In the genomic region with DNA sequence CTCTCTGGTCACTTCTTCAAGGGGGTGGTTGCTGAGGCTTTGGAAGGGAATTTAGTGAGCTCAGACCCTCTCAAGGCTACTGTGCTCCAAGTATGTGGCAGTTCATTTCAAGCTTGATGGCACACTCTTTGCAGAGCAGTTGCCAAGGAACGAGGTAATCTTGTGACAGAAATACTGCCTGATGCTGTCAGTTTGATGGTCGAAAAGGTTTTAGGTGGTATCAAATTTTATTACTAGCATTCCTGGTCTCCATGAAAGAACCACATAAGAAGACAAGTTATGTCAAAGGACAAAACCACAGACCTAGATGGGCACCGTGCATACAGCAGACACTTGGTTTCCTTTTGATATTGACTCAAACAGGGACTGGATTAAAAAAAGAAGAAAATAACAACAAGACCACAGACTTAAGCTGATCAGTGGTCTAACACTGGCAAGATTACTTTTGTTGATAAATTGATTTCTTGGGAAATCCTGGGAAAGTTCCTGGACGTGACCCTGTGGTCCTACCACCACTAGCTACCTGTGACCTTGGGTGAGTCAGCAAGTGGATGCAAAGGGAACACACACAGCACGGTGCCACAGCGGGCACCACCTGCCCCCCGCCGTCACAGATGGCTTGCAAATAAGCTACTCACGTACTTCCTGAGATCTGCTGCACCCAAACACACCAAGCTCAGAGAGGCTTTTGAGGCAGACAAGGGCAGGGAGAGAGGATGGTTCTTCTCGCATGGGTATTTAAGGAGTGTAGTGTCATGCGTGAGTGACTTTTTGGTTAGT, we compare ENCODE assay signal across 20 cellular contexts. TPM values are rescaled to one million over a fixed set of nuclear protein-coding genes. Genes with fewer than 3 reads are reported as not detected.
DNase-seq lines count a peak whose midpoint lies in the region; ATAC-seq lines count a peak whose summit lies in the region.
"Had no signal": no experiment of that assay in that cellular context is flagged by ENCODE, and none has a peak within 500 bp of the region (broad histone marks: within the 10 kb centered on the region; RNA-seq: fewer than 3 reads in every experiment).

No MANE protein-coding gene starts in this region.

- peaks cover 52% of the 10 kb centered on the region for H3K36me3 Mint-ChIP-seq in effector memory CD8-positive, alpha-beta T cell (ENCODE audit: insufficient read depth)
- H3K36me3 Mint-ChIP-seq in stimulated activated effector memory CD8-positive, alpha-beta T cell treated with anti-CD3 and anti-CD28 coated beads, Interleukin-12 subunit alpha, Interleukin-12 subunit beta, amount 100 ng/mL, for 72 hours = peaks cover 51% of the 10 kb centered on the region

- H3K27me3 Mint-ChIP-seq in effector memory CD8-positive, alpha-beta T cell = no peaks in the 10 kb centered on the region
- H3K27me3 Mint-ChIP-seq: naive B cell, T-cell had no signal

- peaks cover 0 to 6% of the 10 kb centered on the region in 2 donors for H3K4me1 Mint-ChIP-seq in effector memory CD8-positive, alpha-beta T cell (ENCODE audit: low read depth in 2 of 2)
- H3K4me1 Mint-ChIP-seq in stimulated activated effector memory CD8-positive, alpha-beta T cell treated with anti-CD3 and anti-CD28 coated beads, Interleukin-12 subunit alpha, Interleukin-12 subunit beta, amount 100 ng/mL, for 72 hours = peaks cover 7% of the 10 kb centered on the region
- H3K4me1 Mint-ChIP-seq: T-cell had no signal

- H3K27ac Mint-ChIP-seq in effector memory CD8-positive, alpha-beta T cell = peak overlapping the region; percentile 29 to 31
- H3K27ac Mint-ChIP-seq in stimulated activated effector memory CD8-positive, alpha-beta T cell treated with anti-CD3 and anti-CD28 coated beads, Interleukin-12 subunit alpha, Interleukin-12 subunit beta, amount 100 ng/mL, for 72 hours = peak overlapping the region; percentile 13
- H3K27ac Mint-ChIP-seq: endodermal cell had no signal

- H3K4me3 Mint-ChIP-seq in effector memory CD8-positive, alpha-beta T cell = no peak overlapping the region
- H3K4me3 Mint-ChIP-seq in stimulated activated effector memory CD8-positive, alpha-beta T cell treated with anti-CD3 and anti-CD28 coated beads, Interleukin-12 subunit alpha, Interleukin-12 subunit beta, amount 100 ng/mL, for 72 hours = no peak overlapping the region
- H3K4me3 Mint-ChIP-seq: endodermal cell, naive B cell, T-cell had no signal

- H3K9me3 Mint-ChIP-seq in effector memory CD8-positive, alpha-beta T cell = no peaks in the 10 kb centered on the region
- H3K9me3 Mint-ChIP-seq in stimulated activated effector memory CD8-positive, alpha-beta T cell treated with anti-CD3 and anti-CD28 coated beads, Interleukin-12 subunit alpha, Interleukin-12 subunit beta, amount 100 ng/mL, for 72 hours = no peaks in the 10 kb centered on the region
- H3K9me3 Mint-ChIP-seq: endodermal cell, naive B cell, T-cell had no signal

- intact Hi-C loops in cardiac septum (cut with DNase I) = no loop called here
- intact Hi-C loops in head of caudate nucleus (cut with DNase I) = loop anchor here (5.0 kb wide), 1 partner anchor 197 kb away; no protein-coding TSS in a partner anchor

- ATAC-seq in effector memory CD8-positive, alpha-beta T cell (replicated peaks) = no peak
- ATAC-seq in stimulated activated effector memory CD8-positive, alpha-beta T cell treated with anti-CD3 and anti-CD28 coated beads, Interleukin-12 subunit alpha, Interleukin-12 subunit beta, amount 100 ng/mL, for 72 hours = no peak
- ATAC-seq: T-cell had no signal

- DNase-seq in NCI-H1417 (lab: John Stamatoyannopoulos, UW) (peak in 2 of 3 experiments; percentile 77 to 84), NCI-H1417 treated with DMSO at 0.1 percent for 48 hours (lab: John Stamatoyannopoulos, UW) (no peak), NCI-H524 treated with DMSO at 0.1 percent for 48 hours (lab: John Stamatoyannopoulos, UW) (peak; percentile 72), cardiac septum (ENCODE audit: low spot score) (no peak), HuH-7.5 (ENCODE audit: low spot score) (no peak), head of caudate nucleus (no peak)
- no peak for DNase-seq in effector memory CD8-positive, alpha-beta T cell
- no peak for DNase-seq in stimulated activated effector memory CD8-positive, alpha-beta T cell treated with anti-CD3 and anti-CD28 coated beads, Interleukin-12 subunit alpha, Interleukin-12 subunit beta, amount 100 ng/mL, for 72 hours (ENCODE audit: low spot score in 2 of 2)
- DNase-seq: activated CD4-positive, alpha-beta T cell treated with anti-CD3 and anti-CD28 coated beads, Interleukin-2, amount 50 U/mL, for 48 hours; activated naive CD4-positive, alpha-beta T cell; activated T-cell treated with anti-CD3 and anti-CD28 coated beads for 4 hours; endodermal cell; GM23248; Kasumi-1; naive B cell; NCI-H1105; NCI-H446 treated with DMSO at 0.1 percent for 48 hours; Right ventricle myocardium superior; sigmoid colon; T-cell had no signal

RNA-seq across cellular contexts. Expression of a gene that starts 12.8 kb away (rescaled TPM):
- total RNA-seq in cardiac septum = 22.0 TPM

RNA-seq across cellular contexts. Expression of a gene that starts 14.0 kb away (rescaled TPM):
- 2.5 TPM for total RNA-seq in cardiac septum

Comparison
In these comparisons a context has a peak if more than half of its experiments do, and no peak if none do; other contexts are left out.
1. DNase-seq: peak in NCI-H1417 (2 of 3) and NCI-H524 treated with DMSO at 0.1 percent for 48 hours (single experiment); none in NCI-H1417 treated with DMSO at 0.1 percent for 48 hours (single experiment), effector memory CD8-positive, alpha-beta T cell (0 of 3), stimulated activated effector memory CD8-positive, alpha-beta T cell treated with anti-CD3 and anti-CD28 coated beads, Interleukin-12 subunit alpha, Interleukin-12 subunit beta, amount 100 ng/mL, for 72 hours (0 of 2), cardiac septum (single experiment), HuH-7.5 (single experiment) and head of caudate nucleus (0 of 42).